In genomic region chr9:37976714-37977477, GRCh38 we compare ENCODE assay signal across 12 cellular contexts.
A peak's percentile ranks its signal among the peaks of the same experiment; 100 is the strongest.
DNase-seq lines count a peak whose midpoint lies in the region; ATAC-seq and TF ChIP-seq lines count a peak whose summit lies in the region.
"Had no signal": no experiment of that assay in that cellular context is flagged by ENCODE, and none has a peak within 500 bp of the region (broad histone marks: within the 10 kb centered on the region; RNA-seq: fewer than 3 reads in every experiment).

No MANE protein-coding gene starts in this region.

- no peaks in the 10 kb centered on the region for H3K9me3 Mint-ChIP-seq in stimulated activated naive CD8-positive, alpha-beta T cell treated with anti-CD3 and anti-CD28 coated beads, Interleukin-15, amount 100 ng/mL, for 72 hours

- H3K79me2 ChIP-seq in trophoblast cell (ENCODE audit: control insufficient read depth, insufficient read depth, low read length, poor library complexity), result no peaks in the 10 kb centered on the region

- in situ Hi-C loops in astrocyte of the cerebellum (cut with HindIII; ENCODE audit: low sequenced_read_pairs), result no loop called here
- in situ Hi-C loops in transverse colon (cut with MboI; ENCODE audit: low pct_ligation_motif_present in 1 of 4, low pct_unique_long_range_greater_than_20kb in 1 of 4, low sequenced_read_pairs in 3 of 4), result no loop called here

- intact Hi-C loops in left cardiac atrium (cut with DNase I), result no loop called here
- intact Hi-C loops in Right ventricle myocardium inferior (cut with DNase I), result no loop called here
- intact Hi-C loops in transverse colon (cut with DNase I; ENCODE audit: low total_unique reads), result loop anchor here (5.0 kb wide), 1 partner anchor 90 kb away; the partner anchor contains the start of gene SHB

- ATAC-seq in left cardiac atrium (peak in 1 of 2 donors; percentile 87), Right ventricle myocardium inferior (no peak)
- no peak for ATAC-seq in stimulated activated naive CD8-positive, alpha-beta T cell treated with anti-CD3 and anti-CD28 coated beads, Interleukin-15, amount 100 ng/mL, for 72 hours

- no peak for TF ChIP-seq EP300 in transverse colon (IDR thresholded peaks at IDR 0.05; ENCODE audit: low read depth)

- DNase-seq in left cardiac atrium (peak; percentile 44), Right ventricle myocardium inferior (ENCODE audit: missing footprints) (no peak), astrocyte of the cerebellum (ENCODE audit: low read depth) (peak; percentile 78), hepatic stellate cell (ENCODE audit: low spot score) (peak; percentile 85), transverse colon (no peak), NCI-H345 (lab: John Stamatoyannopoulos, UW) (no peak), trophoblast cell (no peak)
- DNase-seq in stimulated activated naive CD8-positive, alpha-beta T cell treated with anti-CD3 and anti-CD28 coated beads, Interleukin-15, amount 100 ng/mL, for 72 hours, result no peak
- DNase-seq: activated T-cell treated with anti-CD3 and anti-CD28 coated beads, Interleukin-2, amount 50 U/mL, for 48 hours; NCI-H69; stimulated activated naive CD4-positive, alpha-beta T cell had no signal

- H2BK12ac ChIP-seq in trophoblast cell (ENCODE audit: low read length), result no peak overlapping the region

- no peaks in the 10 kb centered on the region for H3K36me3 ChIP-seq in transverse colon
- peaks cover 16 to 26% of the 10 kb centered on the region in 2 experiments for H3K36me3 ChIP-seq in trophoblast cell (ENCODE audit: control insufficient read depth in 1 of 2, insufficient read depth in 2 of 2, low read length in 2 of 2)

- no peaks in the 10 kb centered on the region for H3K4me1 Mint-ChIP-seq in stimulated activated naive CD8-positive, alpha-beta T cell treated with anti-CD3 and anti-CD28 coated beads, Interleukin-15, amount 100 ng/mL, for 72 hours

- H3K27me3 ChIP-seq in transverse colon (no peaks in the 10 kb centered on the region), trophoblast cell (ENCODE audit: insufficient read depth, low read length) (no peaks in the 10 kb centered on the region)

- no peak overlapping the region for H3K4ac ChIP-seq in trophoblast cell (ENCODE audit: low read depth, low read length)

- no peak overlapping the region for H3K18ac ChIP-seq in trophoblast cell (ENCODE audit: low read length)

- no peak overlapping the region for H4K12ac ChIP-seq in trophoblast cell (ENCODE audit: low read depth, low read length)

- H2BK5ac ChIP-seq in trophoblast cell (ENCODE audit: low read depth, low read length, poor library complexity), result no peak overlapping the region

- peak overlapping the region; percentile 17 to 69 (median 40) for H3K27ac ChIP-seq in transverse colon
- no peak overlapping the region for H3K27ac ChIP-seq in trophoblast cell (ENCODE audit: low read depth, low read length)

- H3K4me3 ChIP-seq in astrocyte of the cerebellum (ENCODE audit: low read depth, low read length) (no peak overlapping the region), transverse colon (no peak overlapping the region), trophoblast cell (ENCODE audit: low read depth, low read length) (no peak overlapping the region)
- H3K4me3 ChIP-seq: skin epidermis had no signal

- no peaks in the 10 kb centered on the region for H3K9me3 ChIP-seq in transverse colon
- no peaks in the 10 kb centered on the region for H3K9me3 ChIP-seq in trophoblast cell (ENCODE audit: insufficient read depth, low read depth, low read length)

- no peak overlapping the region for H3K14ac ChIP-seq in trophoblast cell (ENCODE audit: low read length)

- H3K4me3 Mint-ChIP-seq in stimulated activated naive CD8-positive, alpha-beta T cell treated with anti-CD3 and anti-CD28 coated beads, Interleukin-15, amount 100 ng/mL, for 72 hours, result no peak overlapping the region

- H4K91ac ChIP-seq in trophoblast cell (ENCODE audit: low read depth, low read length), result no peak overlapping the region

- H3K27ac Mint-ChIP-seq in stimulated activated naive CD8-positive, alpha-beta T cell treated with anti-CD3 and anti-CD28 coated beads, Interleukin-15, amount 100 ng/mL, for 72 hours, result peak overlapping the region in 1 of 2 donors; percentile 82

- H2AK5ac ChIP-seq in trophoblast cell (ENCODE audit: low read length), result no peak overlapping the region

- no peak overlapping the region for H2BK120ac ChIP-seq in trophoblast cell (ENCODE audit: insufficient read depth, low read length, poor library complexity)

- H2AFZ ChIP-seq in trophoblast cell (ENCODE audit: insufficient read depth, low read length, poor library complexity), result no peak overlapping the region

- H3K9ac ChIP-seq in trophoblast cell (ENCODE audit: low read length), result no peak overlapping the region

- H3K79me1 ChIP-seq in trophoblast cell (ENCODE audit: low read length), result no peaks in the 10 kb centered on the region

- no peak for TF ChIP-seq POLR2A in transverse colon (IDR thresholded peaks at IDR 0.05)

- H3K4me2 ChIP-seq in trophoblast cell (ENCODE audit: low read length), result no peak overlapping the region

- TF ChIP-seq CTCF in astrocyte of the cerebellum (IDR thresholded peaks at IDR 0.05; ENCODE audit: low read depth, low read length, missing control alignments) (no peak), transverse colon (IDR thresholded peaks at IDR 0.05) (no peak)

- H4K8ac ChIP-seq in trophoblast cell (ENCODE audit: low read depth, low read length), result no peak overlapping the region

- H3K23ac ChIP-seq in trophoblast cell (ENCODE audit: low read length), result no peak overlapping the region

- 46 to 56% methylated on average over 3 to 8 of the region's 8 CpGs for WGBS in transverse colon (ENCODE audit: low coverage in 1 of 2), 2 donors
- no CpG with 5 or more reads among the region's 8 CpGs for whole genome bisulfite sequencing in trophoblast cell (ENCODE audit: extremely low coverage, insufficient coverage, insufficient read length)

- H3K27me3 Mint-ChIP-seq in stimulated activated naive CD8-positive, alpha-beta T cell treated with anti-CD3 and anti-CD28 coated beads, Interleukin-15, amount 100 ng/mL, for 72 hours, result peaks cover 6% of the 10 kb centered on the region

- H3K4me1 ChIP-seq in transverse colon (peaks cover 0 to 7% (median 5%) of the 10 kb centered on the region in 4 donors), trophoblast cell (ENCODE audit: control insufficient read depth in 1 of 2, insufficient read depth in 2 of 2, low read length in 2 of 2) (peaks cover 8 to 16% of the 10 kb centered on the region in 2 experiments)

Comparison
In these comparisons a context has a peak if more than half of its experiments do, and no peak if none do; other contexts are left out.
1. DNase-seq: peak in left cardiac atrium (single experiment), astrocyte of the cerebellum (single experiment) and hepatic stellate cell (single experiment); none in Right ventricle myocardium inferior (single experiment), transverse colon (single experiment), NCI-H345 (single experiment), stimulated activated naive CD8-positive, alpha-beta T cell treated with anti-CD3 and anti-CD28 coated beads, Interleukin-15, amount 100 ng/mL, for 72 hours (0 of 2) and trophoblast cell (0 of 2).